ENCODE assay signal across 8 cellular contexts in the genomic region with DNA sequence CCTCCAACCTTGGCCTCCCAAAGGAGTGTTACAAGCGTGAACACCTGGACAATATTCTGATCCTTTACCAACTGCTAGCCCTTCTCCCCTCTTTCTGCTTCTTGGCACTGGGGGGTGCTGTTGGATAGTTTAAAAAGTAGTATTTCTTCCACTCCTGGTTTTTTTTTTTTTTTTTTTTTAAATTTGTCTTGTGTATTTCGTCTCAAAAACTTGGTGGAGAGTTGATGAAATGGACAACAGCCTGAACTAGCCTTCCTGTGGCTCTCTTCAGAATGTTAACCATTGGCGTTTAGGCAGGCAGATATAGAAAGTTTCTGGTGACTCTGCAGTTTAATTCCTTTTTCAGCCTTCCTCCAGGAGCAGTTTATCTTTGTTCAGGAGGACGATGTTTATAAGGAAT.
A peak's percentile ranks its signal among the peaks of the same experiment; 100 is the strongest.
DNase-seq lines count a peak whose midpoint lies in the region; ATAC-seq and TF ChIP-seq lines count a peak whose summit lies in the region.

No MANE protein-coding gene starts in this region.

- H3K9me3 ChIP-seq in uterus (no peaks in the 10 kb centered on the region), MG63 (no peaks in the 10 kb centered on the region)

- H3K27me3 ChIP-seq in uterus (no peaks in the 10 kb centered on the region), MG63 (no peaks in the 10 kb centered on the region)

- intact Hi-C loops in Right ventricle myocardium inferior (cut with DNase I), result loop anchor here (2.0 to 10.0 kb wide), 3 partner anchors 54 to 1530 kb away; a partner anchor contains a TSS
- intact Hi-C loops in cardiac septum (cut with DNase I), result loop anchor here (1.0 to 5.0 kb wide), 4 partner anchors 52 to 1537 kb away; no protein-coding TSS in a partner anchor
- intact Hi-C loops in MCF 10A (cut with micrococcal nuclease), result loop anchor here (1.0 to 10.0 kb wide), 7 partner anchors 53 to 1536 kb away; a partner anchor contains a TSS
- intact Hi-C loops in left colon (cut with DNase I, micrococcal nuclease), result loop anchor here in 1 of 2 donors (2.0 to 10.0 kb wide), 2 partner anchors 1300 to 1420 kb away; no protein-coding TSS in a partner anchor
- intact Hi-C loops in uterus (cut with DNase I; ENCODE audit: low total_unique reads), result loop anchor here (5.0 kb wide), 1 partner anchor 1297 kb away; no protein-coding TSS in a partner anchor

- DNase-seq in Right ventricle myocardium inferior (ENCODE audit: missing footprints) (no peak), cardiac septum (ENCODE audit: low spot score) (no peak), NCI-H2171 (lab: John Stamatoyannopoulos, UW) (peak; percentile 70), MCF 10A (ENCODE audit: unreplicated experiment) (peak; percentile 67), left colon (peak in 1 of 2 donors; percentile 34), uterus (peak; percentile 35 to 54), MG63 (no peak)
- DNase-seq in stimulated activated CD4-positive, alpha-beta T cell treated with anti-CD3 and anti-CD28 coated beads, Interleukin-2, amount 100 ng/mL, for 24 hours, result no peak

- H3K36me3 ChIP-seq in uterus (no peaks in the 10 kb centered on the region), MG63 (no peaks in the 10 kb centered on the region)

- no peaks in the 10 kb centered on the region for H3K4me1 ChIP-seq in uterus

- ATAC-seq in Right ventricle myocardium inferior (peak; percentile 62), left colon (peak; percentile 66)

- H3K4me3 ChIP-seq in uterus (no peak overlapping the region), MG63 (no peak overlapping the region)

- H3K4me3 Mint-ChIP-seq in MCF 10A (ENCODE audit: unreplicated experiment), result no peak overlapping the region

- no peak overlapping the region for H3K27ac ChIP-seq in uterus

- no peaks in the 10 kb centered on the region for H3K27me3 Mint-ChIP-seq in MCF 10A (ENCODE audit: insufficient read depth, unreplicated experiment)

- peak; percentile 57 for TF ChIP-seq CTCF in MCF 10A (IDR thresholded peaks at IDR 0.05; ENCODE audit: unreplicated experiment)
- peak; percentile 54 to 73 (median 66) for TF ChIP-seq CTCF in uterus (IDR thresholded peaks at IDR 0.05)

- peaks cover 5% of the 10 kb centered on the region for H3K4me1 Mint-ChIP-seq in MCF 10A (ENCODE audit: insufficient read depth, unreplicated experiment)

- H3K9me3 Mint-ChIP-seq in MCF 10A (ENCODE audit: unreplicated experiment), result no peaks in the 10 kb centered on the region

- no TSS peak for BruUV-seq in MCF 10A (replicated peaks; lab: Mats Ljungman, UMichigan)

- no peak for TF ChIP-seq POLR2A in uterus (IDR thresholded peaks at IDR 0.05)

- peaks cover 6% of the 10 kb centered on the region for H3K36me3 Mint-ChIP-seq in MCF 10A (ENCODE audit: insufficient read depth, unreplicated experiment)

- POLR2A ChIA-PET in MCF 10A (lab: Yijun Ruan, JAX), result interaction anchor here (0.6 to 1.0 kb wide), 2 partner anchors 14 to 1294 kb away, joined by 3 to 5 read pairs; no protein-coding TSS in a partner anchor

- H3K27ac Mint-ChIP-seq in MCF 10A (ENCODE audit: low read depth, unreplicated experiment), result no peak overlapping the region

- CTCF ChIA-PET in MCF 10A (lab: Yijun Ruan, JAX), result interaction anchor here (0.6 to 4.5 kb wide), 59 partner anchors 8 to 1646 kb away, joined by 3 to 129 read pairs (median 4); a partner anchor contains a TSS

Comparison
In these comparisons a context has a peak if more than half of its experiments do, and no peak if none do; other contexts are left out.
1. DNase-seq: peak in NCI-H2171 (single experiment), MCF 10A (single experiment) and uterus (2 of 2); none in Right ventricle myocardium inferior (single experiment), cardiac septum (single experiment), MG63 (single experiment) and stimulated activated CD4-positive, alpha-beta T cell treated with anti-CD3 and anti-CD28 coated beads, Interleukin-2, amount 100 ng/mL, for 24 hours (0 of 2).